Comparison of ENCODE assay signal across 1 cellular context in genomic region chr3:186502942-186503712, GRCh38.
TF ChIP-seq lines count a peak whose summit lies in the region.

No MANE protein-coding gene starts in this region.

TF ChIP-seq in A549, 52 proteins besides CTCF, POLR2A, EP300 and RAD21 (continued from another document):
- TF ChIP-seq REST (IDR thresholded peaks at IDR 0.05) (no peak), FOXS1 (CRISPR knock-in tag; IDR thresholded peaks at IDR 0.05) (no peak)
